ENCODE assay signal across 15 cellular contexts in the genomic region with DNA sequence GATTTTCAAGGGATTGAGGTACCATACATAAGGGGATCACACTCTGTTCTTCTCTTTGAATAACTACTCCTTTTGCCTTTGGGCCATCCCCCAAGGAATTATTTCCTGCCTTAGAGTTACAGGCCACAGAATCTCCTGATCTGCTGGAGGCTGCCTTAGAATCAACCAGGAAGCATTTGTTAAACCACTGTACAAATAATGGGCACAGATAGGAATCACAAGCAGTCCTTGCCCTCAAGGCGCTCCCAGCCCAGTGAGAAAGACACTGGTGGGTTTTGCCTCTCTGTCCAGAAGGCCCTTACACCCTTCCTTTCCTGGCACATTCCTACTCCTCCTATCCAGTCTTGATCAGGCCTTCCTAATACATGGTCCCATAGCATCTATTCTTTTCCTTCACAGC. TPM values are rescaled to one million over a fixed set of nuclear protein-coding genes. Genes with fewer than 3 reads are reported as not detected.
DNase-seq lines count a peak whose midpoint lies in the region; ATAC-seq and TF ChIP-seq lines count a peak whose summit lies in the region.
"Had no signal": no experiment of that assay in that cellular context is flagged by ENCODE, and none has a peak within 500 bp of the region (broad histone marks: within the 10 kb centered on the region; RNA-seq: fewer than 3 reads in every experiment).

No MANE protein-coding gene starts in this region.

- H3K4me1 ChIP-seq in breast epithelium (peaks cover 0 to 5% of the 10 kb centered on the region in 2 donors), mammary epithelial cell (ENCODE audit: insufficient read depth, low read length) (peaks cover 6% of the 10 kb centered on the region), neural progenitor cell (peaks cover 14% of the 10 kb centered on the region)
- H3K4me1 ChIP-seq: Caco-2 had no signal

- in situ Hi-C loops in mammary epithelial cell (cut with MboI; ENCODE audit: low sequenced_read_pairs in 2 of 2) = no loop called here

- H3K27ac Mint-ChIP-seq in neural progenitor cell = peak overlapping the region; percentile 11
- no peak overlapping the region for H3K27ac Mint-ChIP-seq in osteocyte (ENCODE audit: unreplicated experiment)
- no peak overlapping the region for H3K27ac Mint-ChIP-seq in activated CD8-positive, alpha-beta T cell treated with anti-CD3 and anti-CD28 coated beads for 36 hours
- H3K27ac Mint-ChIP-seq: B cell; CD4-positive, alpha-beta T cell had no signal

- no peaks in the 10 kb centered on the region for H3K27me3 Mint-ChIP-seq in neural progenitor cell (ENCODE audit: insufficient read depth, low read depth)
- H3K27me3 Mint-ChIP-seq in osteocyte (ENCODE audit: unreplicated experiment) = no peaks in the 10 kb centered on the region
- no peaks in the 10 kb centered on the region for H3K27me3 Mint-ChIP-seq in activated CD8-positive, alpha-beta T cell treated with anti-CD3 and anti-CD28 coated beads for 36 hours
- H3K27me3 Mint-ChIP-seq: B cell; CD4-positive, alpha-beta T cell had no signal

- CTCF ChIA-PET in mammary epithelial cell (lab: Charles Lee; ENCODE audit: low non-redundant PET) = no interaction called here
- CTCF ChIA-PET in activated CD8-positive, alpha-beta T cell treated with anti-CD3 and anti-CD28 coated beads for 36 hours (lab: Charles Lee) = interaction anchor here (1.0 kb wide), 1 partner anchor 110 kb away, joined by 3 read pairs; no protein-coding TSS in a partner anchor

- DNase-seq in breast epithelium (ENCODE audit: low spot score in 2 of 2) (no peak), mammary epithelial cell (no peak), NCI-H69 (lab: John Stamatoyannopoulos, UW) (peak; percentile 15), foreskin melanocyte (peak; percentile 46), neural progenitor cell (ENCODE audit: low spot score) (no peak), osteocyte (ENCODE audit: extremely low spot score, unreplicated experiment) (no peak)
- DNase-seq in activated CD8-positive, alpha-beta T cell treated with anti-CD3 and anti-CD28 coated beads for 36 hours = no peak
- DNase-seq: 8988T; C1 segment of cervical spinal cord; Caco-2; CD4-positive, alpha-beta T cell; GF-D8; H9 had no signal

- TF ChIP-seq POLR2A in breast epithelium (IDR thresholded peaks at IDR 0.05) = no peak

- H3K4me2 ChIP-seq in mammary epithelial cell (ENCODE audit: insufficient read depth, low read depth, low read length) = no peak overlapping the region
- no peak overlapping the region for H3K4me2 ChIP-seq in neural progenitor cell

- dilution Hi-C loops in mammary epithelial cell (cut with HindIII; ENCODE audit: low sequenced_read_pairs) = no loop called here

- H4K20me1 ChIP-seq in mammary epithelial cell (ENCODE audit: insufficient read depth, low read length) = no peaks in the 10 kb centered on the region
- peaks cover 69% of the 10 kb centered on the region for H4K20me1 ChIP-seq in neural progenitor cell (ENCODE audit: low read depth)

- H3K36me3 Mint-ChIP-seq in neural progenitor cell (peaks cover 9% of the 10 kb centered on the region), osteocyte (ENCODE audit: unreplicated experiment) (peaks cover 8% of the 10 kb centered on the region)
- H3K36me3 Mint-ChIP-seq in activated CD8-positive, alpha-beta T cell treated with anti-CD3 and anti-CD28 coated beads for 36 hours (ENCODE audit: low read depth) = peaks cover 4% of the 10 kb centered on the region

- H2AFZ ChIP-seq in mammary epithelial cell (ENCODE audit: low read depth, low read length) (no peak overlapping the region), neural progenitor cell (replicated peaks) (no peak overlapping the region)

- H3K4me3 Mint-ChIP-seq in neural progenitor cell = no peak overlapping the region
- no peak overlapping the region for H3K4me3 Mint-ChIP-seq in osteocyte (ENCODE audit: unreplicated experiment)
- H3K4me3 Mint-ChIP-seq in activated CD8-positive, alpha-beta T cell treated with anti-CD3 and anti-CD28 coated beads for 36 hours = no peak overlapping the region
- H3K4me3 Mint-ChIP-seq: B cell; CD4-positive, alpha-beta T cell; H9 had no signal

- WGBS in mammary epithelial cell (ENCODE audit: low coverage, missing lambda C conversion rate) = 100% methylated on average over 1 of the region's 1 CpG

- POLR2A ChIA-PET in activated CD8-positive, alpha-beta T cell treated with anti-CD3 and anti-CD28 coated beads for 36 hours (lab: Charles Lee) = interaction anchor here (1.2 kb wide), 1 partner anchor 11 kb away, joined by 3 read pairs; no protein-coding TSS in a partner anchor

- no TSS peak for BruUV-seq in mammary epithelial cell (replicated peaks; lab: Mats Ljungman, UMichigan)

- no peaks in the 10 kb centered on the region for H3K9me3 Mint-ChIP-seq in neural progenitor cell
- peaks cover 5% of the 10 kb centered on the region for H3K9me3 Mint-ChIP-seq in osteocyte (ENCODE audit: unreplicated experiment)
- no peaks in the 10 kb centered on the region for H3K9me3 Mint-ChIP-seq in activated CD8-positive, alpha-beta T cell treated with anti-CD3 and anti-CD28 coated beads for 36 hours
- H3K9me3 Mint-ChIP-seq: CD4-positive, alpha-beta T cell; H9 had no signal

- H3K27ac ChIP-seq in breast epithelium (peak overlapping the region; percentile 9 to 61), mammary epithelial cell (ENCODE audit: insufficient read depth, low read depth, low read length) (no peak overlapping the region), neural progenitor cell (no peak overlapping the region)

- TF ChIP-seq CTCF in breast epithelium (IDR thresholded peaks at IDR 0.05) = no peak
- no peak for TF ChIP-seq CTCF in mammary epithelial cell (conservative IDR thresholded peaks at IDR 0.05 in 1 of 2, IDR thresholded peaks at IDR 0.05 in 1 of 2; ENCODE audit: extremely low read depth in 1 of 2, insufficient read depth in 1 of 2, low read depth in 1 of 2, low read length in 2 of 2)
- TF ChIP-seq CTCF in neural progenitor cell (IDR thresholded peaks at IDR 0.05) = no peak
- no peak for TF ChIP-seq CTCF in osteocyte (IDR thresholded peaks at IDR 0.05)
- no peak for TF ChIP-seq CTCF in activated CD8-positive, alpha-beta T cell treated with anti-CD3 and anti-CD28 coated beads for 36 hours (IDR thresholded peaks at IDR 0.05)

- H3K4me3 ChIP-seq in breast epithelium (no peak overlapping the region), mammary epithelial cell (replicated peaks in 1 of 3; ENCODE audit: insufficient read depth in 1 of 3, low read depth in 2 of 3, low read length in 3 of 3) (no peak overlapping the region), neural progenitor cell (no peak overlapping the region)

- intact Hi-C loops in breast epithelium (cut with DNase I; ENCODE audit: low total_unique reads) (no loop called here), mammary epithelial cell (cut with micrococcal nuclease) (no loop called here)
- intact Hi-C loops in activated CD8-positive, alpha-beta T cell treated with anti-CD3 and anti-CD28 coated beads for 36 hours (cut with micrococcal nuclease) = no loop called here

- ATAC-seq in GM19328 (IDR thresholded peaks at IDR 0.05; ENCODE audit: unreplicated experiment) = no peak
- no peak for ATAC-seq in activated CD8-positive, alpha-beta T cell treated with anti-CD3 and anti-CD28 coated beads for 36 hours

- H3K4me1 Mint-ChIP-seq in neural progenitor cell (peaks cover 5% of the 10 kb centered on the region), osteocyte (ENCODE audit: unreplicated experiment) (peaks cover 33% of the 10 kb centered on the region)
- peaks cover 15% of the 10 kb centered on the region for H3K4me1 Mint-ChIP-seq in activated CD8-positive, alpha-beta T cell treated with anti-CD3 and anti-CD28 coated beads for 36 hours (ENCODE audit: low read depth)

- H3K9me3 ChIP-seq in breast epithelium (no peaks in the 10 kb centered on the region), mammary epithelial cell (replicated peaks; ENCODE audit: insufficient read depth, low read length) (no peaks in the 10 kb centered on the region), neural progenitor cell (ENCODE audit: low read depth) (no peaks in the 10 kb centered on the region)
- H3K9me3 ChIP-seq: Caco-2 had no signal

- H3K79me2 ChIP-seq in mammary epithelial cell (ENCODE audit: insufficient read depth, low read length) (peaks cover 56% of the 10 kb centered on the region), neural progenitor cell (ENCODE audit: low read depth) (peaks cover 95% of the 10 kb centered on the region)

- no peaks in the 10 kb centered on the region for H3F3A ChIP-seq in neural progenitor cell (ENCODE audit: low read depth)

- H3K36me3 ChIP-seq in breast epithelium = no peaks in the 10 kb centered on the region
- H3K36me3 ChIP-seq in mammary epithelial cell (ENCODE audit: insufficient read depth, low read length) = no peaks in the 10 kb centered on the region
- no peaks in the 10 kb centered on the region for H3K36me3 ChIP-seq in neural progenitor cell

- no peaks in the 10 kb centered on the region for H3K27me3 ChIP-seq in breast epithelium
- H3K27me3 ChIP-seq in mammary epithelial cell (ENCODE audit: insufficient read depth, low read length) = no peaks in the 10 kb centered on the region
- H3K27me3 ChIP-seq in neural progenitor cell = no peaks in the 10 kb centered on the region

- H3K9ac ChIP-seq in mammary epithelial cell (ENCODE audit: insufficient read depth, low read length) = no peak overlapping the region
- H3K9ac ChIP-seq in neural progenitor cell = no peak overlapping the region

RNA-seq across cellular contexts. Expression of a gene that starts 45.9 kb away (rescaled TPM):
- total RNA-seq in breast epithelium (100 to 1,000 TPM in 1 of 3 donors, 10 to 100 TPM in 2; 49.9 to 115 (median 83.6) TPM), mammary epithelial cell (10 to 100 TPM; 22.8 to 33.8 TPM), neural progenitor cell (ENCODE audit: low replicate concordance) (25.8 and 26.8 TPM in 2 replicates), osteocyte (26.3 and 31.4 TPM in 2 replicates)
- polyA plus RNA-seq in mammary epithelial cell = 9.2 TPM
- polyA minus RNA-seq in mammary epithelial cell = 62.2 TPM
- 10 to 100 TPM; 10.3 to 12.0 TPM for total RNA-seq in activated CD8-positive, alpha-beta T cell treated with anti-CD3 and anti-CD28 coated beads for 36 hours

Comparison
In these comparisons a context has a peak if more than half of its experiments do, and no peak if none do; other contexts are left out.
1. H3K27ac ChIP-seq: peak in breast epithelium (2 of 2); none in mammary epithelial cell (single experiment) and neural progenitor cell (single experiment).
2. DNase-seq: peak in NCI-H69 (single experiment) and foreskin melanocyte (single experiment); none in breast epithelium (0 of 2), mammary epithelial cell (single experiment), neural progenitor cell (single experiment), osteocyte (single experiment) and activated CD8-positive, alpha-beta T cell treated with anti-CD3 and anti-CD28 coated beads for 36 hours (single experiment).